In genomic region chr11:34565417-34566208, GRCh38 we compare ENCODE assay signal across 9 cellular contexts. TPM values are rescaled to one million over a fixed set of nuclear protein-coding genes. Genes with fewer than 3 reads are reported as not detected.
DNase-seq lines count a peak whose midpoint lies in the region; ATAC-seq and TF ChIP-seq lines count a peak whose summit lies in the region.
"Had no signal": no experiment of that assay in that cellular context is flagged by ENCODE, and none has a peak within 500 bp of the region (broad histone marks: within the 10 kb centered on the region; RNA-seq: fewer than 3 reads in every experiment).

No MANE protein-coding gene starts in this region.

- H3K36me3 Mint-ChIP-seq in WTC11, result no peaks in the 10 kb centered on the region
- no peaks in the 10 kb centered on the region for H3K36me3 Mint-ChIP-seq in effector memory CD8-positive, alpha-beta T cell (ENCODE audit: insufficient read depth)
- H3K36me3 Mint-ChIP-seq in stimulated activated effector memory CD8-positive, alpha-beta T cell treated with anti-CD3 and anti-CD28 coated beads, Interleukin-12 subunit alpha, Interleukin-12 subunit beta, amount 100 ng/mL, for 72 hours, result no peaks in the 10 kb centered on the region

- DNase-seq in GM06990 (ENCODE audit: extremely low read depth, insufficient read length) (no peak), KBM-7 (peak; percentile 34), WTC11 (ENCODE audit: low spot score) (peak; percentile 39), lower lobe of right lung (no peak)
- no peak for DNase-seq in effector memory CD8-positive, alpha-beta T cell
- no peak for DNase-seq in stimulated activated effector memory CD8-positive, alpha-beta T cell treated with anti-CD3 and anti-CD28 coated beads, Interleukin-12 subunit alpha, Interleukin-12 subunit beta, amount 100 ng/mL, for 72 hours (ENCODE audit: low spot score in 2 of 2)
- DNase-seq: central memory CD4-positive, alpha-beta T cell had no signal

- no peaks in the 10 kb centered on the region for H3K9me3 Mint-ChIP-seq in WTC11
- H3K9me3 Mint-ChIP-seq in effector memory CD8-positive, alpha-beta T cell, result no peaks in the 10 kb centered on the region
- H3K9me3 Mint-ChIP-seq in stimulated activated effector memory CD8-positive, alpha-beta T cell treated with anti-CD3 and anti-CD28 coated beads, Interleukin-12 subunit alpha, Interleukin-12 subunit beta, amount 100 ng/mL, for 72 hours, result no peaks in the 10 kb centered on the region
- H3K9me3 Mint-ChIP-seq: nephron had no signal

- no peaks in the 10 kb centered on the region for H3K9me3 ChIP-seq in lower lobe of right lung

- POLR2A ChIA-PET in WTC11 (lab: Charles Lee), result no interaction called here

- in situ Hi-C loops in KBM-7 (cut with MboI; ENCODE audit: low pct_unique_long_range_greater_than_20kb, low sequenced_read_pairs), result no loop called here

- H3K4me3 Mint-ChIP-seq in WTC11, result no peak overlapping the region
- no peak overlapping the region for H3K4me3 Mint-ChIP-seq in effector memory CD8-positive, alpha-beta T cell
- no peak overlapping the region for H3K4me3 Mint-ChIP-seq in stimulated activated effector memory CD8-positive, alpha-beta T cell treated with anti-CD3 and anti-CD28 coated beads, Interleukin-12 subunit alpha, Interleukin-12 subunit beta, amount 100 ng/mL, for 72 hours
- H3K4me3 Mint-ChIP-seq: nephron had no signal

- H3K36me3 ChIP-seq in GM06990 (ENCODE audit: control insufficient read depth, insufficient read depth, low read length), result no peaks in the 10 kb centered on the region
- no peaks in the 10 kb centered on the region for H3K36me3 ChIP-seq in lower lobe of right lung

- no peak overlapping the region for H3K27ac ChIP-seq in lower lobe of right lung

- H3K4me1 ChIP-seq in lower lobe of right lung, result no peaks in the 10 kb centered on the region

- H3K4me1 Mint-ChIP-seq in WTC11, result peaks cover 12% of the 10 kb centered on the region
- H3K4me1 Mint-ChIP-seq in effector memory CD8-positive, alpha-beta T cell (ENCODE audit: low read depth in 2 of 2), result no peaks in the 10 kb centered on the region
- H3K4me1 Mint-ChIP-seq in stimulated activated effector memory CD8-positive, alpha-beta T cell treated with anti-CD3 and anti-CD28 coated beads, Interleukin-12 subunit alpha, Interleukin-12 subunit beta, amount 100 ng/mL, for 72 hours, result peaks cover 4% of the 10 kb centered on the region

- CTCF ChIA-PET in WTC11 (lab: Charles Lee), result interaction anchor here (0.6 to 2.1 kb wide), 8 partner anchors 20 to 323 kb away, joined by 3 to 11 read pairs (median 4); partner anchors contain the start of gene ELF5

- H3K4me3 ChIP-seq in GM06990 (replicated peaks; ENCODE audit: low read depth, low read length) (no peak overlapping the region), lower lobe of right lung (no peak overlapping the region)

- intact Hi-C loops in lower lobe of right lung (cut with DNase I), result no loop called here

- no peak overlapping the region for H3K27ac Mint-ChIP-seq in WTC11
- H3K27ac Mint-ChIP-seq in effector memory CD8-positive, alpha-beta T cell, result no peak overlapping the region
- H3K27ac Mint-ChIP-seq in stimulated activated effector memory CD8-positive, alpha-beta T cell treated with anti-CD3 and anti-CD28 coated beads, Interleukin-12 subunit alpha, Interleukin-12 subunit beta, amount 100 ng/mL, for 72 hours, result no peak overlapping the region
- H3K27ac Mint-ChIP-seq: nephron had no signal

- H3K27me3 ChIP-seq in GM06990 (replicated peaks; ENCODE audit: control insufficient read depth, insufficient read depth, low read length), result no peaks in the 10 kb centered on the region; the same call in none of the 2 replicates
- no peaks in the 10 kb centered on the region for H3K27me3 ChIP-seq in lower lobe of right lung (ENCODE audit: low read depth)

- H3K27me3 Mint-ChIP-seq in WTC11 (ENCODE audit: low read depth), result no peaks in the 10 kb centered on the region; the same call in 1 of the 2 replicates
- peaks cover 75 to 92% of the 10 kb centered on the region in 2 donors for H3K27me3 Mint-ChIP-seq in effector memory CD8-positive, alpha-beta T cell

- ATAC-seq in WTC11 (peak; percentile 90), lower lobe of right lung (no peak), HG02678 (IDR thresholded peaks at IDR 0.05; ENCODE audit: unreplicated experiment) (no peak)
- no peak for ATAC-seq in effector memory CD8-positive, alpha-beta T cell (replicated peaks)
- no peak for ATAC-seq in stimulated activated effector memory CD8-positive, alpha-beta T cell treated with anti-CD3 and anti-CD28 coated beads, Interleukin-12 subunit alpha, Interleukin-12 subunit beta, amount 100 ng/mL, for 72 hours

- TF ChIP-seq CTCF in GM06990 (IDR thresholded peaks at IDR 0.05; ENCODE audit: insufficient read depth, low read length, poor library complexity, severe bottlenecking), result peak; percentile 60
- peak; percentile 70 for TF ChIP-seq CTCF in WTC11 (IDR thresholded peaks at IDR 0.05)
- peak; percentile 4 for TF ChIP-seq CTCF in lower lobe of right lung (IDR thresholded peaks at IDR 0.05)

TF ChIP-seq in WTC11, 78 proteins besides CTCF, POLR2A, EP300 and RAD21:
- TF ChIP-seq ZNF219 (CRISPR knock-in tag; IDR thresholded peaks at IDR 0.05; ENCODE audit: borderline replicate concordance), result no peak
- no peak for TF ChIP-seq ERG (CRISPR knock-in tag; IDR thresholded peaks at IDR 0.05)
- no peak for TF ChIP-seq ATF2 (CRISPR knock-in tag; IDR thresholded peaks at IDR 0.05; ENCODE audit: borderline replicate concordance, low read depth)
- TF ChIP-seq JUN (CRISPR knock-in tag; IDR thresholded peaks at IDR 0.05), result no peak

RNA-seq across cellular contexts. Expression of gene ELF5, which starts 52.0 kb away (rescaled TPM):
- total RNA-seq in WTC11 (2021) (not detected in 3 replicates), lower lobe of right lung (20.2 TPM)

RNA-seq across cellular contexts. Expression of gene EHF, which starts 55.3 kb away (rescaled TPM):
- total RNA-seq in WTC11 (2021) (0.16 to 0.60 TPM (median 0.46 TPM) in 3 replicates), lower lobe of right lung (60.5 TPM)

Comparison
In these comparisons a context has a peak if more than half of its experiments do, and no peak if none do; other contexts are left out.
1. DNase-seq: peak in KBM-7 (single experiment) and WTC11 (single experiment); none in GM06990 (single experiment), lower lobe of right lung (single experiment), effector memory CD8-positive, alpha-beta T cell (0 of 3) and stimulated activated effector memory CD8-positive, alpha-beta T cell treated with anti-CD3 and anti-CD28 coated beads, Interleukin-12 subunit alpha, Interleukin-12 subunit beta, amount 100 ng/mL, for 72 hours (0 of 2).
2. CTCF ChIP-seq: peak in every context shown above with its lines; median percentile 70 in WTC11; 60 in GM06990; 4 in lower lobe of right lung.
3. RNA of gene ELF5, which starts 52.0 kb away (total RNA-seq): 20.2 TPM in lower lobe of right lung (single experiment); not detected in WTC11; every median in the first group is over 10 times any median in the second.
4. RNA of gene EHF, which starts 55.3 kb away (total RNA-seq): 60.5 TPM in lower lobe of right lung (single experiment); 0.16 to 0.60 TPM in WTC11; every median in the first group is over 10 times any median in the second.